ENCODE assay signal across 15 cellular contexts in genomic region chr7:99447943-99448342, GRCh38. TPM values are rescaled to one million over a fixed set of nuclear protein-coding genes. Genes with fewer than 3 reads are reported as not detected.
A peak's percentile ranks its signal among the peaks of the same experiment; 100 is the strongest.
DNase-seq lines count a peak whose midpoint lies in the region; ATAC-seq, FAIRE-seq and TF ChIP-seq lines count a peak whose summit lies in the region.
"Had no signal": no experiment of that assay in that cellular context is flagged by ENCODE, and none has a peak within 500 bp of the region (broad histone marks: within the 10 kb centered on the region; RNA-seq: fewer than 3 reads in every experiment).

No MANE protein-coding gene starts in this region.

- H3K4me3 Mint-ChIP-seq in activated CD8-positive, alpha-beta memory T cell treated with anti-CD3 and anti-CD28 coated beads, Interleukin-2, amount 10 ng/mL, durations not matched to agents 7 days and 5 days: no peak overlapping the region
- H3K4me3 Mint-ChIP-seq in activated T-cell treated with anti-CD3 and anti-CD28 coated beads, Interleukin-2, amount 50 U/mL, for 4 hours: no peak overlapping the region
- H3K4me3 Mint-ChIP-seq: central memory CD8-positive, alpha-beta T cell had no signal

- peak; percentile 42 for FAIRE-seq in urothelium cell line (lab: Jason Lieb, UNC)

- H3K4me3 ChIP-seq in NB4 (ENCODE audit: low read depth, low read length) (no peak overlapping the region), epithelial cell of esophagus (ENCODE audit: low read length) (no peak overlapping the region), vagina (no peak overlapping the region), dorsolateral prefrontal cortex (no peak overlapping the region)
- H3K4me3 ChIP-seq: BLaER1 treated with 17β-estradiol and CSF1 and Interleukin-3, amounts not matched to agents 10 nM and 100 nM; SJCRH30 had no signal

- peaks cover 40% of the 10 kb centered on the region for H3K36me3 Mint-ChIP-seq in activated CD8-positive, alpha-beta memory T cell treated with anti-CD3 and anti-CD28 coated beads, Interleukin-2, amount 10 ng/mL, durations not matched to agents 7 days and 5 days
- H3K36me3 Mint-ChIP-seq in activated T-cell treated with anti-CD3 and anti-CD28 coated beads, Interleukin-2, amount 50 U/mL, for 4 hours (ENCODE audit: insufficient read depth): peaks cover 17% of the 10 kb centered on the region

- H3K27me3 Mint-ChIP-seq in activated CD8-positive, alpha-beta memory T cell treated with anti-CD3 and anti-CD28 coated beads, Interleukin-2, amount 10 ng/mL, durations not matched to agents 7 days and 5 days: no peaks in the 10 kb centered on the region
- no peaks in the 10 kb centered on the region for H3K27me3 Mint-ChIP-seq in activated T-cell treated with anti-CD3 and anti-CD28 coated beads, Interleukin-2, amount 50 U/mL, for 4 hours (ENCODE audit: low read depth)
- H3K27me3 Mint-ChIP-seq: central memory CD8-positive, alpha-beta T cell had no signal

- no peak for ATAC-seq in activated CD8-positive, alpha-beta memory T cell treated with anti-CD3 and anti-CD28 coated beads, Interleukin-2, amount 10 ng/mL, durations not matched to agents 7 days and 5 days
- no peak for ATAC-seq in activated T-cell treated with anti-CD3 and anti-CD28 coated beads, Interleukin-2, amount 50 U/mL, for 4 hours
- ATAC-seq: left cardiac atrium had no signal

- peaks cover 3% of the 10 kb centered on the region for H3K4me1 Mint-ChIP-seq in activated CD8-positive, alpha-beta memory T cell treated with anti-CD3 and anti-CD28 coated beads, Interleukin-2, amount 10 ng/mL, durations not matched to agents 7 days and 5 days
- H3K4me1 Mint-ChIP-seq in activated T-cell treated with anti-CD3 and anti-CD28 coated beads, Interleukin-2, amount 50 U/mL, for 4 hours (ENCODE audit: low read depth): peaks cover 6% of the 10 kb centered on the region

- DNase-seq in activated CD8-positive, alpha-beta memory T cell treated with anti-CD3 and anti-CD28 coated beads, Interleukin-2, amount 10 ng/mL, durations not matched to agents 7 days and 5 days: peak; percentile 51
- DNase-seq in activated CD8-positive, alpha-beta memory T cell treated with anti-CD3 and anti-CD28 coated beads for 24 hours: no peak
- DNase-seq in NB4 (ENCODE audit: low read depth) (peak; percentile 52), epithelial cell of esophagus (ENCODE audit: low read depth) (no peak), urothelium cell line (ENCODE audit: low spot score) (peak; percentile 43), vagina (ENCODE audit: extremely low spot score in 2 of 2) (no peak), dorsolateral prefrontal cortex (no peak)
- DNase-seq in activated T-cell treated with anti-CD3 and anti-CD28 coated beads, Interleukin-2, amount 50 U/mL, for 4 hours: no peak
- DNase-seq: activated CD4-positive, alpha-beta T cell treated with anti-CD3 and anti-CD28 coated beads for 1 hour; activated naive CD4-positive, alpha-beta T cell; left cardiac atrium; NCI-H2081; SJCRH30 had no signal

- TF ChIP-seq CTCF in NB4 (IDR thresholded peaks at IDR 0.05; ENCODE audit: low read depth, low read length) (peak; percentile 33), epithelial cell of esophagus (IDR thresholded peaks at IDR 0.05; ENCODE audit: insufficient read depth, low read depth, low read length, missing control alignments) (peak; percentile 13), vagina (IDR thresholded peaks at IDR 0.05) (no peak), dorsolateral prefrontal cortex (IDR thresholded peaks at IDR 0.05 in 54 of 56, conservative IDR thresholded peaks at IDR 0.05 in 2 of 56; ENCODE audit: low read depth in 1 of 56, partially characterized antibody in 56 of 56) (no peak)

- intact Hi-C loops in vagina (cut with DNase I) (no loop called here), dorsolateral prefrontal cortex (cut with DNase I) (no loop called here)

- H3K27me3 ChIP-seq in vagina (no peaks in the 10 kb centered on the region), dorsolateral prefrontal cortex (no peaks in the 10 kb centered on the region)
- H3K27me3 ChIP-seq: BLaER1 treated with 17β-estradiol and CSF1 and Interleukin-3, amounts not matched to agents 10 nM and 100 nM; SJCRH30 had no signal

- TF ChIP-seq POLR2A in NB4 (IDR thresholded peaks at IDR 0.05; ENCODE audit: extremely low read depth, insufficient read length): no peak
- TF ChIP-seq POLR2A in vagina (IDR thresholded peaks at IDR 0.05): no peak

- CTCF ChIA-PET in activated CD8-positive, alpha-beta memory T cell treated with anti-CD3 and anti-CD28 coated beads, Interleukin-2, amount 10 ng/mL, durations not matched to agents 7 days and 5 days (lab: Charles Lee): interaction anchor here (1.0 to 1.6 kb wide), 2 partner anchors 16 to 18 kb away, joined by 3 read pairs; no protein-coding TSS in a partner anchor

- no peaks in the 10 kb centered on the region for H3K9me3 Mint-ChIP-seq in activated CD8-positive, alpha-beta memory T cell treated with anti-CD3 and anti-CD28 coated beads, Interleukin-2, amount 10 ng/mL, durations not matched to agents 7 days and 5 days (ENCODE audit: low read depth)
- no peaks in the 10 kb centered on the region for H3K9me3 Mint-ChIP-seq in activated T-cell treated with anti-CD3 and anti-CD28 coated beads, Interleukin-2, amount 50 U/mL, for 4 hours
- H3K9me3 Mint-ChIP-seq: central memory CD8-positive, alpha-beta T cell had no signal

- H3K27ac ChIP-seq in vagina: no peak overlapping the region
- H3K27ac ChIP-seq in dorsolateral prefrontal cortex: no peak overlapping the region
- H3K27ac ChIP-seq: BLaER1 treated with 17β-estradiol and CSF1 and Interleukin-3, amounts not matched to agents 10 nM and 100 nM; SJCRH30 had no signal

- H3K9me3 ChIP-seq in vagina: no peaks in the 10 kb centered on the region
- H3K9me3 ChIP-seq: BLaER1 treated with 17β-estradiol and CSF1 and Interleukin-3, amounts not matched to agents 10 nM and 100 nM; SJCRH30 had no signal

- H3K36me3 ChIP-seq in vagina: peaks cover under 1 to 54% of the 10 kb centered on the region in 2 donors

- H3K4me1 ChIP-seq in vagina: peaks cover 9% of the 10 kb centered on the region
- H3K4me1 ChIP-seq: SJCRH30 had no signal

- no peak overlapping the region for H3K27ac Mint-ChIP-seq in activated CD8-positive, alpha-beta memory T cell treated with anti-CD3 and anti-CD28 coated beads, Interleukin-2, amount 10 ng/mL, durations not matched to agents 7 days and 5 days

RNA-seq across cellular contexts. Expression of gene CPSF4, which starts 9.2 kb away (rescaled TPM):
- total RNA-seq in activated CD8-positive, alpha-beta memory T cell treated with anti-CD3 and anti-CD28 coated beads, Interleukin-2, amount 10 ng/mL, durations not matched to agents 7 days and 5 days: 10 to 100 TPM; 72.2 to 75.4 TPM
- 23.8 TPM for total RNA-seq in vagina
- total RNA-seq in dorsolateral prefrontal cortex: 10 to 100 TPM; 31.8 to 83.9 (median 47.3) TPM
- 10 to 100 TPM; 85.8 to 99.9 (median 86.9) TPM for total RNA-seq in activated T-cell treated with anti-CD3 and anti-CD28 coated beads, Interleukin-2, amount 50 U/mL, for 4 hours

RNA-seq across cellular contexts. Expression of gene PTCD1, which starts 9.3 kb away (rescaled TPM):
- 1 to 10 TPM; 5.8 to 8.9 TPM for total RNA-seq in activated CD8-positive, alpha-beta memory T cell treated with anti-CD3 and anti-CD28 coated beads, Interleukin-2, amount 10 ng/mL, durations not matched to agents 7 days and 5 days
- total RNA-seq in vagina (6.1 TPM), dorsolateral prefrontal cortex (10 to 100 TPM in 9 of 120 experiments, 1 to 10 TPM in 111; 3.2 to 13.4 (median 6.3) TPM)
- 10 to 100 TPM; 11.9 to 15.1 (median 13.9) TPM for total RNA-seq in activated T-cell treated with anti-CD3 and anti-CD28 coated beads, Interleukin-2, amount 50 U/mL, for 4 hours

RNA-seq across cellular contexts. Expression of gene ATP5MF, which starts 18.0 kb away (rescaled TPM):
- 100 to 1,000 TPM; 388 to 467 TPM for total RNA-seq in activated CD8-positive, alpha-beta memory T cell treated with anti-CD3 and anti-CD28 coated beads, Interleukin-2, amount 10 ng/mL, durations not matched to agents 7 days and 5 days
- total RNA-seq in vagina (463 TPM), dorsolateral prefrontal cortex (100 to 1,000 TPM; 128 to 423 (median 260) TPM)
- 100 to 1,000 TPM; 346 to 393 (median 391) TPM for total RNA-seq in activated T-cell treated with anti-CD3 and anti-CD28 coated beads, Interleukin-2, amount 50 U/mL, for 4 hours

RNA-seq across cellular contexts. Expression of gene ZNF789, which starts 24.7 kb away (rescaled TPM):
- 10 to 100 TPM; 21.5 to 30.1 TPM for total RNA-seq in activated CD8-positive, alpha-beta memory T cell treated with anti-CD3 and anti-CD28 coated beads, Interleukin-2, amount 10 ng/mL, durations not matched to agents 7 days and 5 days
- total RNA-seq in vagina (14.5 TPM), dorsolateral prefrontal cortex (10 to 100 TPM; 11.6 to 35.5 (median 20.6) TPM)
- total RNA-seq in activated T-cell treated with anti-CD3 and anti-CD28 coated beads, Interleukin-2, amount 50 U/mL, for 4 hours: 1 to 10 TPM; 5.4 to 9.4 (median 7.1) TPM

RNA-seq across cellular contexts. Expression of gene BUD31, which starts 39.2 kb away (rescaled TPM):
- 100 to 1,000 TPM; 116 to 138 TPM for total RNA-seq in activated CD8-positive, alpha-beta memory T cell treated with anti-CD3 and anti-CD28 coated beads, Interleukin-2, amount 10 ng/mL, durations not matched to agents 7 days and 5 days
- total RNA-seq in vagina (52.3 TPM), dorsolateral prefrontal cortex (10 to 100 TPM; 37.0 to 97.8 (median 64.0) TPM)
- total RNA-seq in activated T-cell treated with anti-CD3 and anti-CD28 coated beads, Interleukin-2, amount 50 U/mL, for 4 hours: 100 to 1,000 TPM; 174 to 231 (median 178) TPM

Comparison
In these comparisons a context has a peak if more than half of its experiments do, and no peak if none do; other contexts are left out.
1. DNase-seq: peak in activated CD8-positive, alpha-beta memory T cell treated with anti-CD3 and anti-CD28 coated beads, Interleukin-2, amount 10 ng/mL, durations not matched to agents 7 days and 5 days (single experiment), NB4 (single experiment) and urothelium cell line (single experiment); none in activated CD8-positive, alpha-beta memory T cell treated with anti-CD3 and anti-CD28 coated beads for 24 hours (single experiment), epithelial cell of esophagus (single experiment), vagina (0 of 2), dorsolateral prefrontal cortex (0 of 10) and activated T-cell treated with anti-CD3 and anti-CD28 coated beads, Interleukin-2, amount 50 U/mL, for 4 hours (single experiment).
2. CTCF ChIP-seq: peak in NB4 (single experiment) and epithelial cell of esophagus (single experiment); none in vagina (0 of 3) and dorsolateral prefrontal cortex (0 of 56).